ENCODE assay signal across 8 cellular contexts in the genomic region with DNA sequence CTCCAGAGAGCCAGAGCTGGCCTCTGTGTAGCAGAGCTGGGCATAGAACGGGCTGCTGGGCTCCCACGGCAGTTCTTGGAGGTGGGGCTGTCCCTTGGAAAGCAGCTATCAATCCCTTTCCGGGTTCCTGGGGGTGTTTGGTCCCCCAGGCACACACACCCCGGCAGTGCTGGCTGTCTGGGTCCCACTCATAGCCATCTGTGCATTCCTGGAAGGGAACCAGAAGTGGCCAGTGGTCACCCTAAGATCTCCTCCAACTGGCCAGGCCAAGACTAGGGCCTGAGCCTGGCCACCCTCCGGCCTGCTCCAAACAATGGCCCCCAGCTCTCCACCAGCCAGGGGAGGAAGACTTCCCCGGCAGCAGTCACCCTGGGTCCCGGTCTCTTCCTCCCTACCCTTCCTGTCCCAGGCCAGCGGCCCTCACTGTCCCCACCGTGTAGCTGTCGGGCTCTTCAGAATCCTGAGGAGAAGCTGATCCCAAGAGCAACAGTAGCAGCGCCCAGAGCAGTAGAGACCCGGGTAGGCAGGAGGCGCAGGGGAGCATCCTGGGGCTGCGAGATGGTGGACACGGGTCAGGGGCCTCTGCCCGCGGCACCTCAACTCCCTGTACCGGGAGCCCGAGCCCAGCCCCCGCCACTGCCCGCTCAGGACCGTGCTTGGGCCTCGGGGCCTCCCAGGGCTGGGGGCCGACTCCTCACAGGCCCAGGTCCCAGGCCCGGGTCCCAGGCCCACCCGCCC. TPM values are rescaled to one million over a fixed set of nuclear protein-coding genes. Genes with fewer than 3 reads are reported as not detected.
A peak's percentile ranks its signal among the peaks of the same experiment; 100 is the strongest.
DNase-seq lines count a peak whose midpoint lies in the region; ATAC-seq and TF ChIP-seq lines count a peak whose summit lies in the region.

No MANE protein-coding gene starts in this region.

- intact Hi-C loops in CD4-positive, alpha-beta memory T cell (cut with micrococcal nuclease) = loop anchor here (2.0 kb wide), 2 partner anchors 13 to 17 kb away; a partner anchor contains a TSS
- intact Hi-C loops in heart left ventricle (cut with DNase I) = loop anchor here in 2 of 10 donors (2.0 kb wide), 1 partner anchor 13 kb away; a partner anchor contains a TSS
- intact Hi-C loops in posterior vena cava (cut with DNase I) = no loop called here

- no peaks in the 10 kb centered on the region for H3K36me3 ChIP-seq in CD4-positive, alpha-beta memory T cell (ENCODE audit: insufficient read depth, low read length)
- H3K36me3 ChIP-seq in heart left ventricle = peaks cover 0 to 37% (median 28%) of the 10 kb centered on the region in 9 donors

- H3K27me3 Mint-ChIP-seq in CD4-positive, alpha-beta memory T cell = no peaks in the 10 kb centered on the region

- no peaks in the 10 kb centered on the region for H3K9me3 Mint-ChIP-seq in CD4-positive, alpha-beta memory T cell

- peak overlapping the region; percentile 16 to 67 (median 38) for H3K4me3 Mint-ChIP-seq in CD4-positive, alpha-beta memory T cell

- WGBS in heart left ventricle, 4 donors = 7 to 25% (median 16%) methylated on average over 11 to 26 of the region's 26 CpGs

- peaks cover 3 to 4% of the 10 kb centered on the region in 2 donors for H3K36me3 Mint-ChIP-seq in CD4-positive, alpha-beta memory T cell

- peaks cover 7 to 41% (median 21%) of the 10 kb centered on the region in 4 donors for H3K4me1 Mint-ChIP-seq in CD4-positive, alpha-beta memory T cell

- H3K27ac Mint-ChIP-seq in CD4-positive, alpha-beta memory T cell = peak overlapping the region in 1 of 7 donors; percentile 10

- ATAC-seq in heart left ventricle = peak; percentile 1 to 22 (median 10)
- ATAC-seq in HG02885 (IDR thresholded peaks at IDR 0.05; ENCODE audit: poor library complexity, unreplicated experiment) = no peak
- ATAC-seq in HG03378 (IDR thresholded peaks at IDR 0.05; ENCODE audit: unreplicated experiment) = no peak
- no peak for ATAC-seq in GM18520 (IDR thresholded peaks at IDR 0.05; ENCODE audit: unreplicated experiment)

- peaks cover 20% of the 10 kb centered on the region for H3K4me1 ChIP-seq in CD4-positive, alpha-beta memory T cell (ENCODE audit: insufficient read depth, low read length)
- H3K4me1 ChIP-seq in heart left ventricle = peaks cover 3 to 45% (median 22%) of the 10 kb centered on the region in 12 donors

- POLR2A ChIA-PET in CD4-positive, alpha-beta memory T cell (lab: Charles Lee; ENCODE audit: partially characterized antibody) = interaction anchor here (0.9 to 11.3 kb wide), 9 partner anchors 8 to 130 kb away, joined by 3 to 222 read pairs (median 3); a partner anchor contains a TSS

- no peaks in the 10 kb centered on the region for H3K27me3 ChIP-seq in CD4-positive, alpha-beta memory T cell (ENCODE audit: insufficient read depth, low read length)
- no peaks in the 10 kb centered on the region for H3K27me3 ChIP-seq in heart left ventricle

- TF ChIP-seq CTCF in WI38 (IDR thresholded peaks at IDR 0.05; ENCODE audit: low read depth, low read length) = no peak
- TF ChIP-seq CTCF in heart left ventricle (IDR thresholded peaks at IDR 0.05) = peak in 5 of 12 donors; percentile 12 to 36 (median 21)

- DNase-seq in CD4-positive, alpha-beta memory T cell = peak in 1 of 5 donors; percentile 6
- DNase-seq in heart left ventricle = peak in 2 of 5 donors; percentile 53 to 73
- peak; percentile 77 for DNase-seq in posterior vena cava (ENCODE audit: low spot score)
- DNase-seq in superior temporal gyrus (ENCODE audit: extremely low spot score) = no peak

- CTCF ChIA-PET in CD4-positive, alpha-beta memory T cell (lab: Charles Lee; ENCODE audit: partially characterized antibody) = interaction anchor here (0.9 to 2.4 kb wide), 5 partner anchors 12 to 173 kb away, joined by 4 to 29 read pairs (median 5); a partner anchor contains a TSS

- no peak for TF ChIP-seq POLR2A in heart left ventricle (IDR thresholded peaks at IDR 0.05)

- H3K9me3 ChIP-seq in CD4-positive, alpha-beta memory T cell (ENCODE audit: control insufficient read depth in 1 of 2, low read length in 2 of 2) = no peaks in the 10 kb centered on the region
- no peaks in the 10 kb centered on the region for H3K9me3 ChIP-seq in heart left ventricle

- no peak overlapping the region for H3K27ac ChIP-seq in CD4-positive, alpha-beta memory T cell (ENCODE audit: low read depth, low read length)
- H3K27ac ChIP-seq in heart left ventricle = peak overlapping the region; percentile 75 to 99 (median 96)

- no peak overlapping the region for H3K4me3 ChIP-seq in CD4-positive, alpha-beta memory T cell (ENCODE audit: low read length in 2 of 2)
- peak overlapping the region; percentile 78 for H3K4me3 ChIP-seq in WI38 (ENCODE audit: low read depth, low read length)
- H3K4me3 ChIP-seq in heart left ventricle = peak overlapping the region; percentile 32 to 95 (median 68)

RNA-seq across cellular contexts. Expression of a gene that starts 0.6 kb away (rescaled TPM):
- total RNA-seq in CD4-positive, alpha-beta memory T cell = 1 to 10 TPM; 6.0 to 8.3 TPM
- polyA plus RNA-seq in CD4-positive, alpha-beta memory T cell = under 1 TPM; 0.40 to 0.55 TPM
- total RNA-seq in heart left ventricle = 100 to 1,000 TPM in 3 of 9 donors, 10 to 100 TPM in 6; 67.7 to 123 (median 88.7) TPM
- polyA plus RNA-seq in heart left ventricle = 10 to 100 TPM; 43.6 to 86.6 TPM
- 100 to 1,000 TPM; 111 to 131 TPM for total RNA-seq in posterior vena cava

RNA-seq across cellular contexts. Expression of a gene that starts 7.7 kb away (rescaled TPM):
- total RNA-seq in CD4-positive, alpha-beta memory T cell = 10 to 100 TPM; 30.1 to 30.4 TPM
- polyA plus RNA-seq in CD4-positive, alpha-beta memory T cell = 100 to 1,000 TPM in 1 of 2 donors, 10 to 100 TPM in 1; 80.9 to 107 TPM
- total RNA-seq in heart left ventricle (1 to 10 TPM in 3 of 9 donors, under 1 TPM in 5, not detected in 1; 0.16 to 9.4 (median 0.90) TPM), posterior vena cava (1 to 10 TPM; 1.4 to 1.8 TPM)
- under 1 TPM; 0.17 to 0.53 TPM for polyA plus RNA-seq in heart left ventricle

RNA-seq across cellular contexts. Expression of a gene that starts 11.7 kb away (rescaled TPM):
- 10 to 100 TPM; 93.6 to 95.5 TPM for total RNA-seq in CD4-positive, alpha-beta memory T cell
- polyA plus RNA-seq in CD4-positive, alpha-beta memory T cell = 10 to 100 TPM; 24.0 to 31.1 TPM
- total RNA-seq in heart left ventricle = 10 to 100 TPM; 24.6 to 39.6 (median 35.5) TPM
- 10 to 100 TPM; 53.0 to 56.1 TPM for polyA plus RNA-seq in heart left ventricle
- total RNA-seq in posterior vena cava = 10 to 100 TPM; 41.8 to 48.2 TPM

RNA-seq across cellular contexts. Expression of a gene that starts 14.0 kb away (rescaled TPM):
- 100 to 1,000 TPM; 540 to 578 TPM for total RNA-seq in CD4-positive, alpha-beta memory T cell
- 1,000 to 10,000 TPM; 2,794 to 2,825 TPM for polyA plus RNA-seq in CD4-positive, alpha-beta memory T cell
- 100 to 1,000 TPM; 289 to 839 (median 424) TPM for total RNA-seq in heart left ventricle
- polyA plus RNA-seq in heart left ventricle = 100 to 1,000 TPM; 289 to 973 TPM
- total RNA-seq in posterior vena cava = 100 to 1,000 TPM; 697 to 707 TPM

RNA-seq across cellular contexts. Expression of a gene that starts 16.3 kb away (rescaled TPM):
- 10 to 100 TPM; 39.9 to 42.1 TPM for total RNA-seq in CD4-positive, alpha-beta memory T cell
- polyA plus RNA-seq in CD4-positive, alpha-beta memory T cell = 10 to 100 TPM; 79.3 to 99.0 TPM
- total RNA-seq in heart left ventricle (10 to 100 TPM; 48.2 to 93.9 (median 57.3) TPM), posterior vena cava (10 to 100 TPM; 39.7 to 40.8 TPM)
- polyA plus RNA-seq in heart left ventricle = 10 to 100 TPM; 35.0 to 74.7 TPM

Comparison
In these comparisons a context has a peak if more than half of its experiments do, and no peak if none do; other contexts are left out.
1. H3K4me3 ChIP-seq: peak in WI38 (single experiment) and heart left ventricle (12 of 12); none in CD4-positive, alpha-beta memory T cell (0 of 2).
2. ATAC-seq: peak in heart left ventricle (4 of 4); none in HG02885 (single experiment), HG03378 (single experiment) and GM18520 (single experiment).
3. RNA of a gene that starts 0.6 kb away (total RNA-seq): 111 to 131 TPM in posterior vena cava and 67.7 to 123 TPM in heart left ventricle; 6.0 to 8.3 TPM in CD4-positive, alpha-beta memory T cell; every median in the first group is over 4 times any median in the second.